In genomic region chr5:58680503-58680902, GRCh38 we compare ENCODE assay signal across 25 cellular contexts.
"Had no signal": no experiment of that assay in that cellular context is flagged by ENCODE, and none has a peak within 500 bp of the region (broad histone marks: within the 10 kb centered on the region; RNA-seq: fewer than 3 reads in every experiment).

No MANE protein-coding gene starts in this region.

- H3K4me3 ChIP-seq: coronary artery, gastrocnemius medialis, left lung, prostate gland, thoracic aorta, tibial nerve, upper lobe of left lung had no signal

- H3K4me3 Mint-ChIP-seq: effector memory CD8-positive, alpha-beta T cell; naive thymus-derived CD8-positive, alpha-beta T cell; nephron progenitor cell; stimulated activated naive B cell treated with anti-CD40 and anti-IgM and Interleukin-4, amounts not matched to agents 10 μg/mL and 1 μg/mL and 100 μg/mL, for 72 hours; stimulated activated naive CD8-positive, alpha-beta T cell treated with anti-CD3 and anti-CD28 coated beads, Interleukin-15, Interleukin-2, amounts not matched to agents 100 ng/mL and 50 ng/mL, for 24 hours had no signal

- H3K9me3 Mint-ChIP-seq: nephron progenitor cell; stimulated activated naive B cell treated with anti-CD40 and anti-IgM and Interleukin-4, amounts not matched to agents 10 μg/mL and 1 μg/mL and 100 μg/mL, for 72 hours; stimulated activated naive CD8-positive, alpha-beta T cell treated with anti-CD3 and anti-CD28 coated beads, Interleukin-15, Interleukin-2, amounts not matched to agents 100 ng/mL and 50 ng/mL, for 24 hours had no signal

- H3K36me3 ChIP-seq: gastrocnemius medialis, left lung, prostate gland, thoracic aorta, tibial nerve, upper lobe of left lung had no signal

- DNase-seq: effector memory CD8-positive, alpha-beta T cell; foreskin fibroblast; gastrocnemius medialis; head of caudate nucleus; left cardiac atrium; left lung; mammary epithelial cell; naive thymus-derived CD8-positive, alpha-beta T cell; nephron progenitor cell; nucleus accumbens; right cardiac atrium; small intestine; stimulated activated CD4-positive, alpha-beta T cell treated with anti-CD3 and anti-CD28 coated beads, Interleukin-15, amount 100 ng/mL, for 24 hours; stimulated activated CD4-positive, alpha-beta T cell treated with anti-CD3 and anti-CD28 coated beads, Interleukin-2, amount 100 ng/mL, for 48 hours; stimulated activated naive B cell treated with anti-CD40 and anti-IgM and Interleukin-4, amounts not matched to agents 10 μg/mL and 1 μg/mL and 100 μg/mL, for 72 hours; upper lobe of left lung had no signal

- H3K27ac ChIP-seq: coronary artery, epithelial cell of prostate, gastrocnemius medialis, left lung, prostate gland, thoracic aorta, tibial nerve, upper lobe of left lung had no signal

- FAIRE-seq: endometrium, small intestine, urothelium cell line had no signal

- H3K9me3 ChIP-seq: gastrocnemius medialis, left lung, prostate gland, thoracic aorta, tibial nerve, upper lobe of left lung had no signal

- H3K36me3 Mint-ChIP-seq: naive thymus-derived CD8-positive, alpha-beta T cell; stimulated activated naive B cell treated with anti-CD40 and anti-IgM and Interleukin-4, amounts not matched to agents 10 μg/mL and 1 μg/mL and 100 μg/mL, for 72 hours had no signal

- H3K4me1 ChIP-seq: gastrocnemius medialis, left lung, prostate gland, tibial nerve, upper lobe of left lung had no signal

- ATAC-seq: effector memory CD8-positive, alpha-beta T cell; esophagus mucosa; gastrocnemius medialis; left cardiac atrium; left lung; naive thymus-derived CD8-positive, alpha-beta T cell; right cardiac atrium; stimulated activated naive B cell treated with anti-CD40 and anti-IgM and Interleukin-4, amounts not matched to agents 10 μg/mL and 1 μg/mL and 100 μg/mL, for 72 hours had no signal

- H3K27me3 Mint-ChIP-seq: effector memory CD8-positive, alpha-beta T cell; stimulated activated naive B cell treated with anti-CD40 and anti-IgM and Interleukin-4, amounts not matched to agents 10 μg/mL and 1 μg/mL and 100 μg/mL, for 72 hours; stimulated activated naive CD8-positive, alpha-beta T cell treated with anti-CD3 and anti-CD28 coated beads, Interleukin-15, Interleukin-2, amounts not matched to agents 100 ng/mL and 50 ng/mL, for 24 hours had no signal

- H3K27me3 ChIP-seq: gastrocnemius medialis, left lung, tibial nerve, upper lobe of left lung had no signal

- H3K27ac Mint-ChIP-seq: effector memory CD8-positive, alpha-beta T cell; naive thymus-derived CD8-positive, alpha-beta T cell; nephron progenitor cell; stimulated activated naive B cell treated with anti-CD40 and anti-IgM and Interleukin-4, amounts not matched to agents 10 μg/mL and 1 μg/mL and 100 μg/mL, for 72 hours; stimulated activated naive CD8-positive, alpha-beta T cell treated with anti-CD3 and anti-CD28 coated beads, Interleukin-15, Interleukin-2, amounts not matched to agents 100 ng/mL and 50 ng/mL, for 24 hours had no signal
